Comparison of ENCODE assay signal across 11 cellular contexts in the genomic region with DNA sequence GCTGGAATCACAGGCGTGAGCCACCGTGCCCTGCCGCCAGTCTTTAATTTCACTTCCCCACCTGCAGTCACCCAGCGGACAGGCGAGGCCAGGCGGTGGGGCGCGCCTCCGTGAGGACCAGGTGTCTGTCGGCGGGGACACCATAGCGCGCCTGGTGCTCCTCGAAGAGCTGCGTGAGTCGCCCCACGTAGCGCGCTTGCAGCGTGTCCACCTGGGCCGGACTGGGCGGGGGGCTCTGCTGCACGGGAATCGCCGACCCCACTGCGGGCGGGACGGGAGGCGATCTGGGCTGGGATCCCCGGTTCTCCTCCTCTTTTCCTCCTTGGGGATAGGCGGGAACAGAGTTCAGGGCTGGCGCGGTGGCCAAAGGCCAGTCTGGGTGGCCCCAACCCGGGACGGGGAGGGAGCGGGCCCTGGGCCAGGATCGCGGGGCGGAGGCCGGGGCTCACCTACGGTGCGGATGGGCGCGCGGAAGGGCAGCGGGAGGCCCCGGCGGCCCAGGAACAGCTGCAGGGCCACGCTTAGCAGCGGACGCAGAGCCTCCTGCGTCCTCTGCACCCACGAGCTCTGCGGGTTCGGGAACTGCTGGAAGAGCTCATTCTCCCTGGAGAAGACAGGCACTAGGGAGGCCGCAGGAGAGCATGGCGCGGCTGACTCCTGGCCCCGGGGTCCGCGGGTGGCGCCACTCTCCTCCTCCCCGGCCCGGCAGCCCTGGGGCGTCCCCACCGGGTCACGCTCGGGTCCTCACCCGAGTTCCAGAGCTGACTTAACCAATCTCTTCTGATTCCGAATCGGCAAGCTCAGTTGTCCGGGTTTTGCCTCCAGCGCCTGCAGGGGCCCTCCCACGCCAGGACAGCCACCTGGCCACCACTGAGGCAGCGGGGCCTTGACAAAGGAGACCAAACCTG. TPM values are rescaled to one million over a fixed set of nuclear protein-coding genes. Genes with fewer than 3 reads are reported as not detected.
DNase-seq lines count a peak whose midpoint lies in the region; ATAC-seq and TF ChIP-seq lines count a peak whose summit lies in the region.
"Had no signal": no experiment of that assay in that cellular context is flagged by ENCODE, and none has a peak within 500 bp of the region (broad histone marks: within the 10 kb centered on the region; RNA-seq: fewer than 3 reads in every experiment).

No MANE protein-coding gene starts in this region.

- H3K9me3 ChIP-seq in iPS DF 6.9 (ENCODE audit: control insufficient read depth, insufficient read depth, low read length) (no peaks in the 10 kb centered on the region), spleen (no peaks in the 10 kb centered on the region)

- TF ChIP-seq POLR2A in spleen (IDR thresholded peaks at IDR 0.05): no peak

- TF ChIP-seq CTCF in spleen (IDR thresholded peaks at IDR 0.05 in 8 of 11, conservative IDR thresholded peaks at IDR 0.05 in 3 of 11): no peak
- no peak for TF ChIP-seq CTCF in HFFc6 (IDR thresholded peaks at IDR 0.05)

- POLR2A ChIA-PET in activated CD4-positive, alpha-beta T cell treated with anti-CD3 and anti-CD28 coated beads for 36 hours (lab: Charles Lee): no interaction called here

- no peaks in the 10 kb centered on the region for H3K36me3 ChIP-seq in iPS DF 6.9 (ENCODE audit: control insufficient read depth, insufficient read depth, low read length)
- H3K36me3 ChIP-seq in spleen: peaks cover 0 to 14% (median 10%) of the 10 kb centered on the region in 6 donors

- intact Hi-C loops in activated CD4-positive, alpha-beta T cell treated with anti-CD3 and anti-CD28 coated beads for 36 hours (cut with DNase I, micrococcal nuclease): no loop called here
- intact Hi-C loops in spleen (cut with DNase I; ENCODE audit: low total_unique reads): no loop called here

- peaks cover 4% of the 10 kb centered on the region for H3K4me1 Mint-ChIP-seq in activated CD4-positive, alpha-beta T cell treated with anti-CD3 and anti-CD28 coated beads for 36 hours
- no peaks in the 10 kb centered on the region for H3K4me1 Mint-ChIP-seq in HFFc6 (ENCODE audit: low read depth)

- H3K27me3 ChIP-seq in iPS DF 6.9 (ENCODE audit: control insufficient read depth, insufficient read depth, low read length): no peaks in the 10 kb centered on the region
- H3K27me3 ChIP-seq in spleen (replicated peaks in 1 of 7): peaks cover 4 to 58% (median 25%) of the 10 kb centered on the region in 7 donors

- no peak overlapping the region for H3K27ac Mint-ChIP-seq in activated CD4-positive, alpha-beta T cell treated with anti-CD3 and anti-CD28 coated beads for 36 hours
- no peak overlapping the region for H3K27ac Mint-ChIP-seq in HFFc6

- H3K27ac ChIP-seq in iPS DF 6.9 (ENCODE audit: low read length): no peak overlapping the region
- no peak overlapping the region for H3K27ac ChIP-seq in spleen

- no peak overlapping the region for H3K4me3 Mint-ChIP-seq in activated CD4-positive, alpha-beta T cell treated with anti-CD3 and anti-CD28 coated beads for 36 hours
- H3K4me3 Mint-ChIP-seq in HFFc6: no peak overlapping the region

- WGBS in iPS DF 6.9 (ENCODE audit: insufficient coverage, insufficient read length): no CpG with 5 or more reads among the region's 75 CpGs
- 9 to 17% (median 11%) methylated on average over 31 to 75 of the region's 75 CpGs for WGBS in spleen, 5 donors

- H3K4me1 ChIP-seq in iPS DF 6.9 (ENCODE audit: control insufficient read depth, insufficient read depth, low read length) (peaks cover 6% of the 10 kb centered on the region; the same call in 1 of the 2 replicates), spleen (peaks cover 0 to 41% (median 26%) of the 10 kb centered on the region in 6 donors)

- ATAC-seq in activated CD4-positive, alpha-beta T cell treated with anti-CD3 and anti-CD28 coated beads for 36 hours: no peak

- peak overlapping the region; percentile 35; the same call in 1 of the 2 replicates for H3K4me3 ChIP-seq in iPS DF 6.9 (ENCODE audit: low read length)
- peak overlapping the region in 6 of 8 donors; percentile 5 to 53 (median 19) for H3K4me3 ChIP-seq in spleen

- no peaks in the 10 kb centered on the region for H3K9me3 Mint-ChIP-seq in activated CD4-positive, alpha-beta T cell treated with anti-CD3 and anti-CD28 coated beads for 36 hours (ENCODE audit: low read depth)
- H3K9me3 Mint-ChIP-seq in HFFc6: no peaks in the 10 kb centered on the region

- H3K36me3 Mint-ChIP-seq in activated CD4-positive, alpha-beta T cell treated with anti-CD3 and anti-CD28 coated beads for 36 hours (ENCODE audit: low read depth): peaks cover 7% of the 10 kb centered on the region
- no peaks in the 10 kb centered on the region for H3K36me3 Mint-ChIP-seq in HFFc6 (ENCODE audit: low read depth)

- peaks cover 21% of the 10 kb centered on the region for H3K27me3 Mint-ChIP-seq in activated CD4-positive, alpha-beta T cell treated with anti-CD3 and anti-CD28 coated beads for 36 hours
- H3K27me3 Mint-ChIP-seq in HFFc6 (ENCODE audit: insufficient read depth): peaks cover 18% of the 10 kb centered on the region

- peak; percentile 13 for DNase-seq in activated CD4-positive, alpha-beta T cell treated with anti-CD3 and anti-CD28 coated beads for 48 hours
- DNase-seq in activated CD4-positive, alpha-beta T cell treated with anti-CD3 and anti-CD28 coated beads for 36 hours: no peak
- DNase-seq in iPS DF 6.9 (ENCODE audit: low read depth, low spot score) (no peak), spleen (no peak), HFFc6 (no peak), NCI-H2227 (lab: John Stamatoyannopoulos, UW; ENCODE audit: unreplicated experiment) (no peak)
- DNase-seq: cortex of kidney, NCI-H1436 treated with DMSO at 0.1 percent for 48 hours had no signal

- CTCF ChIA-PET in activated CD4-positive, alpha-beta T cell treated with anti-CD3 and anti-CD28 coated beads for 36 hours (lab: Charles Lee): interaction anchor here (0.6 to 2.9 kb wide), 3 partner anchors 9 to 211 kb away, joined by 3 to 11 read pairs (median 4); no protein-coding TSS in a partner anchor

RNA-seq across cellular contexts. Expression of gene MOGAT3, which starts 1.1 kb away (rescaled TPM):
- total RNA-seq in activated CD4-positive, alpha-beta T cell treated with anti-CD3 and anti-CD28 coated beads for 36 hours: not detected
- total RNA-seq in spleen: not detected
- not detected for polyA plus RNA-seq in spleen
- total RNA-seq in HFFc6 (2021; fragmentation: NEBNext Ultra II Directional; extraction: Animal tissue kit (Norgen Biotek cat#: 25700)): not detected
- total RNA-seq: kidney epithelial cell, SK-MEL-5 had no signal
- polyA plus RNA-seq: AG04450 had no signal

RNA-seq across cellular contexts. Expression of gene PLOD3, which starts 15.4 kb away (rescaled TPM):
- 10 to 100 TPM; 30.7 to 35.9 TPM for total RNA-seq in activated CD4-positive, alpha-beta T cell treated with anti-CD3 and anti-CD28 coated beads for 36 hours
- total RNA-seq in spleen: 10 to 100 TPM; 36.4 to 72.5 (median 59.5) TPM
- polyA plus RNA-seq in spleen: 10 to 100 TPM; 20.4 to 42.4 (median 25.4) TPM
- total RNA-seq in HFFc6 (2021; fragmentation: NEBNext Ultra II Directional; extraction: Animal tissue kit (Norgen Biotek cat#: 25700)): 100 to 1,000 TPM; 128 to 179 (median 140) TPM

RNA-seq across cellular contexts. Expression of gene ZNHIT1, which starts 16.0 kb away (rescaled TPM):
- total RNA-seq in activated CD4-positive, alpha-beta T cell treated with anti-CD3 and anti-CD28 coated beads for 36 hours: 10 to 100 TPM; 44.2 TPM
- total RNA-seq in spleen: 10 to 100 TPM; 47.3 to 69.3 (median 60.4) TPM
- 100 to 1,000 TPM in 2 of 3 donors, 10 to 100 TPM in 1; 86.3 to 127 (median 103) TPM for polyA plus RNA-seq in spleen
- 100 to 1,000 TPM in 2 of 6 experiments, 10 to 100 TPM in 4; 88.9 to 113 (median 94.0) TPM for total RNA-seq in HFFc6 (2021; fragmentation: NEBNext Ultra II Directional; extraction: Animal tissue kit (Norgen Biotek cat#: 25700))

RNA-seq across cellular contexts. Expression of gene NAT16, which starts 21.9 kb away (rescaled TPM):
- not detected for total RNA-seq in activated CD4-positive, alpha-beta T cell treated with anti-CD3 and anti-CD28 coated beads for 36 hours
- not detected for total RNA-seq in spleen
- not detected for polyA plus RNA-seq in spleen
- total RNA-seq in HFFc6 (2021; fragmentation: NEBNext Ultra II Directional; extraction: Animal tissue kit (Norgen Biotek cat#: 25700)): not detected
- total RNA-seq: kidney epithelial cell had no signal

RNA-seq across cellular contexts. Expression of gene CLDN15, which starts 35.7 kb away (rescaled TPM):
- total RNA-seq in activated CD4-positive, alpha-beta T cell treated with anti-CD3 and anti-CD28 coated beads for 36 hours: 10 to 100 TPM; 16.4 to 17.2 TPM
- total RNA-seq in spleen: 10 to 100 TPM; 16.7 to 49.2 (median 24.2) TPM
- polyA plus RNA-seq in spleen: 10 to 100 TPM; 11.1 to 26.4 (median 14.5) TPM
- 1 to 10 TPM; 2.0 to 3.5 (median 2.9) TPM for total RNA-seq in HFFc6 (2021; fragmentation: NEBNext Ultra II Directional; extraction: Animal tissue kit (Norgen Biotek cat#: 25700))
